Comparison of ENCODE assay signal across 1 cellular context in the genomic region with DNA sequence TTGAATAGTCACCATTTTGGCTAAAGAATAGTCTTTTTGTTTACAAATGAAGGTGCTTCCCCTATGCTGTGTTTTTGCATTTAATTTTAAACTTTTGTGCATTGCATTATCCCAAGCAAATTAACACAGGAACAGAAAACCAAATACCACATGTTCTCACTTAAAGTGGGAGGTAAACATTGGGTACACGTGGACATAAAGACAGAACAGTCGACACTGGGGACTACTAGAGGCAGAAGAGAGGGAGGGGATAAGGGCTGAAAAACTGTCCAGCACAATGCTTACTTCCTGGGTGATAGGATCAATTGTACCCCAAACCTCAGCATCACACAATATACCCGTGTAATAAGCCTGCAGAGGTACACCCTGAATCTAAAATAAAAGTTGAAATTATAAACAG.
TF ChIP-seq lines count a peak whose summit lies in the region.

No MANE protein-coding gene starts in this region.

TF ChIP-seq in K562, 482 proteins besides CTCF, POLR2A, EP300 and RAD21:
- TF ChIP-seq FOXK2 (conservative IDR thresholded peaks at IDR 0.05 in 1 of 2, IDR thresholded peaks at IDR 0.05 in 1 of 2; ENCODE audit: low read depth in 2 of 2): peak in 1 of 2 experiments; percentile 44; a peak in 1 of 4 replicates
- TF ChIP-seq, protein P1, sequence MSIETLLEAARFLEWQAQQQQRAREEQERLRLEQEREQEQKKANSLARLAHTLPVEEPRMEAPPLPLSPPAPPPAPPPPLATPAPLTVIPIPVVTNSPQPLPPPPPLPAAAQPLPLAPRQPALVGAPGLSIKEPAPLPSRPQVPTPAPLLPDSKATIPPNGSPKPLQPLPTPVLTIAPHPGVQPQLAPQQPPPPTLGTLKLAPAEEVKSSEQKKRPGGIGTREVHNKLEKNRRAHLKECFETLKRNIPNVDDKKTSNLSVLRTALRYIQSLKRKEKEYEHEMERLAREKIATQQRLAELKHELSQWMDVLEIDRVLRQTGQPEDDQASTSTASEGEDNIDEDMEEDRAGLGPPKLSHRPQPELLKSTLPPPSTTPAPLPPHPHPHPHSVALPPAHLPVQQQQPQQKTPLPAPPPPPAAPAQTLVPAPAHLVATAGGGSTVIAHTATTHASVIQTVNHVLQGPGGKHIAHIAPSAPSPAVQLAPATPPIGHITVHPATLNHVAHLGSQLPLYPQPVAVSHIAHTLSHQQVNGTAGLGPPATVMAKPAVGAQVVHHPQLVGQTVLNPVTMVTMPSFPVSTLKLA (conservative IDR thresholded peaks at IDR 0.05): peak; percentile 70 to 72; a peak in 3 of 4 replicates
- no peak for TF ChIP-seq ZNF133 (CRISPR knock-in tag; IDR thresholded peaks at IDR 0.05)
